2 cellular contexts compared by ENCODE assay signal in the genomic region with DNA sequence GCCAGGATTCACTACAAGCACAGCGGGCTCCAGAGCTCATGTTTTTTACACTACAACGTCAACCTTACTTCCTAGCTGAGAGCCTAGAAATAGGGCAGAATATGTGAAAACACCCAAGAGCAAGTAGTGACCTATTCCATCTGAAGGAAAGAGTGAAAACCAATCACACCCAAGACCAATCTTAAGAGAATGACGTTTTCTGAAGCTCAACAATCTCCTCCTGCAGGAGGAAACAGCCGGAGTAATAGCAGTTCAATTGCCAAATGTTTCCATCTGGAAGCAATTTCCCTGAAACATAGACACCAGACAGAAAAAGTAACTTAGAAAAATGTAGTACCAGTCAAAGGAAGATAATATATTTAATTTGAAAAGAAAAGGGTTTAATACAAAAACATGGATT.
TF ChIP-seq lines count a peak whose summit lies in the region.

No MANE protein-coding gene starts in this region.

TF ChIP-seq in SK-N-SH treated with all-trans-retinoic acid at 6 μM for 48 hours, 23 proteins besides CTCF, POLR2A, EP300 and RAD21 (continued from another document):
- TF ChIP-seq ARNTL (CRISPR knock-in tag; IDR thresholded peaks at IDR 0.05; ENCODE audit: borderline replicate concordance, low read depth) (no peak), SNAI2 (CRISPR knock-in tag; IDR thresholded peaks at IDR 0.05) (no peak), ESRRG (CRISPR knock-in tag; IDR thresholded peaks at IDR 0.05) (no peak), ZFP30 (CRISPR knock-in tag; IDR thresholded peaks at IDR 0.05) (no peak)
- TF ChIP-seq, protein P1, sequence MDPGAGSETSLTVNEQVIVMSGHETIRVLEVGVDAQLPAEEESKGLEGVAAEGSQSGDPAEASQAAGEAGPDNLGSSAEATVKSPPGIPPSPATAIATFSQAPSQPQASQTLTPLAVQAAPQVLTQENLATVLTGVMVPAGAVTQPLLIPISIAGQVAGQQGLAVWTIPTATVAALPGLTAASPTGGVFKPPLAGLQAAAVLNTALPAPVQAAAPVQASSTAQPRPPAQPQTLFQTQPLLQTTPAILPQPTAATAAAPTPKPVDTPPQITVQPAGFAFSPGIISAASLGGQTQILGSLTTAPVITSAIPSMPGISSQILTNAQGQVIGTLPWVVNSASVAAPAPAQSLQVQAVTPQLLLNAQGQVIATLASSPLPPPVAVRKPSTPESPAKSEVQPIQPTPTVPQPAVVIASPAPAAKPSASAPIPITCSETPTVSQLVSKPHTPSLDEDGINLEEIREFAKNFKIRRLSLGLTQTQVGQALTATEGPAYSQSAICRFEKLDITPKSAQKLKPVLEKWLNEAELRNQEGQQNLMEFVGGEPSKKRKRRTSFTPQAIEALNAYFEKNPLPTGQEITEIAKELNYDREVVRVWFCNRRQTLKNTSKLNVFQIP (CRISPR knock-in tag; IDR thresholded peaks at IDR 0.05; ENCODE audit: borderline replicate concordance, low read depth) = no peak

TF ChIP-seq in SK-N-SH, 30 proteins besides CTCF, POLR2A, EP300 and RAD21:
- TF ChIP-seq, protein P2, sequence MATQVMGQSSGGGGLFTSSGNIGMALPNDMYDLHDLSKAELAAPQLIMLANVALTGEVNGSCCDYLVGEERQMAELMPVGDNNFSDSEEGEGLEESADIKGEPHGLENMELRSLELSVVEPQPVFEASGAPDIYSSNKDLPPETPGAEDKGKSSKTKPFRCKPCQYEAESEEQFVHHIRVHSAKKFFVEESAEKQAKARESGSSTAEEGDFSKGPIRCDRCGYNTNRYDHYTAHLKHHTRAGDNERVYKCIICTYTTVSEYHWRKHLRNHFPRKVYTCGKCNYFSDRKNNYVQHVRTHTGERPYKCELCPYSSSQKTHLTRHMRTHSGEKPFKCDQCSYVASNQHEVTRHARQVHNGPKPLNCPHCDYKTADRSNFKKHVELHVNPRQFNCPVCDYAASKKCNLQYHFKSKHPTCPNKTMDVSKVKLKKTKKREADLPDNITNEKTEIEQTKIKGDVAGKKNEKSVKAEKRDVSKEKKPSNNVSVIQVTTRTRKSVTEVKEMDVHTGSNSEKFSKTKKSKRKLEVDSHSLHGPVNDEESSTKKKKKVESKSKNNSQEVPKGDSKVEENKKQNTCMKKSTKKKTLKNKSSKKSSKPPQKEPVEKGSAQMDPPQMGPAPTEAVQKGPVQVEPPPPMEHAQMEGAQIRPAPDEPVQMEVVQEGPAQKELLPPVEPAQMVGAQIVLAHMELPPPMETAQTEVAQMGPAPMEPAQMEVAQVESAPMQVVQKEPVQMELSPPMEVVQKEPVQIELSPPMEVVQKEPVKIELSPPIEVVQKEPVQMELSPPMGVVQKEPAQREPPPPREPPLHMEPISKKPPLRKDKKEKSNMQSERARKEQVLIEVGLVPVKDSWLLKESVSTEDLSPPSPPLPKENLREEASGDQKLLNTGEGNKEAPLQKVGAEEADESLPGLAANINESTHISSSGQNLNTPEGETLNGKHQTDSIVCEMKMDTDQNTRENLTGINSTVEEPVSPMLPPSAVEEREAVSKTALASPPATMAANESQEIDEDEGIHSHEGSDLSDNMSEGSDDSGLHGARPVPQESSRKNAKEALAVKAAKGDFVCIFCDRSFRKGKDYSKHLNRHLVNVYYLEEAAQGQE (IDR thresholded peaks at IDR 0.05; ENCODE audit: low read depth, low read length) = no peak
- TF ChIP-seq, protein P3, sequence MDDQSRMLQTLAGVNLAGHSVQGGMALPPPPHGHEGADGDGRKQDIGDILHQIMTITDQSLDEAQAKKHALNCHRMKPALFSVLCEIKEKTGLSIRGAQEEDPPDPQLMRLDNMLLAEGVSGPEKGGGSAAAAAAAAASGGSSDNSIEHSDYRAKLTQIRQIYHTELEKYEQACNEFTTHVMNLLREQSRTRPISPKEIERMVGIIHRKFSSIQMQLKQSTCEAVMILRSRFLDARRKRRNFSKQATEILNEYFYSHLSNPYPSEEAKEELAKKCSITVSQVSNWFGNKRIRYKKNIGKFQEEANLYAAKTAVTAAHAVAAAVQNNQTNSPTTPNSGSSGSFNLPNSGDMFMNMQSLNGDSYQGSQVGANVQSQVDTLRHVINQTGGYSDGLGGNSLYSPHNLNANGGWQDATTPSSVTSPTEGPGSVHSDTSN (IDR thresholded peaks at IDR 0.05) = no peak
- no peak for TF ChIP-seq NRF1 (IDR thresholded peaks at IDR 0.05; ENCODE audit: low read depth, low read length)
- no peak for TF ChIP-seq FOXJ3 (CRISPR knock-in tag; IDR thresholded peaks at IDR 0.05)
- no peak for TF ChIP-seq JUND (IDR thresholded peaks at IDR 0.05)
- no peak for TF ChIP-seq CHD2 (IDR thresholded peaks at IDR 0.05; ENCODE audit: low read length, partially characterized antibody)
- no peak for TF ChIP-seq MEF2A (IDR thresholded peaks at IDR 0.05; ENCODE audit: borderline replicate concordance, low read depth)
- TF ChIP-seq ELF1 (IDR thresholded peaks at IDR 0.05) = no peak
- TF ChIP-seq, protein P4, sequence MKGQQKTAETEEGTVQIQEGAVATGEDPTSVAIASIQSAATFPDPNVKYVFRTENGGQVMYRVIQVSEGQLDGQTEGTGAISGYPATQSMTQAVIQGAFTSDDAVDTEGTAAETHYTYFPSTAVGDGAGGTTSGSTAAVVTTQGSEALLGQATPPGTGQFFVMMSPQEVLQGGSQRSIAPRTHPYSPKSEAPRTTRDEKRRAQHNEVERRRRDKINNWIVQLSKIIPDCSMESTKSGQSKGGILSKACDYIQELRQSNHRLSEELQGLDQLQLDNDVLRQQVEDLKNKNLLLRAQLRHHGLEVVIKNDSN (IDR thresholded peaks at IDR 0.05; ENCODE audit: borderline replicate concordance, low read depth) = no peak
- TF ChIP-seq MXI1 (IDR thresholded peaks at IDR 0.05; ENCODE audit: low read depth, low read length) = no peak
- no peak for TF ChIP-seq TCF12 (IDR thresholded peaks at IDR 0.05)
- TF ChIP-seq, protein P5, sequence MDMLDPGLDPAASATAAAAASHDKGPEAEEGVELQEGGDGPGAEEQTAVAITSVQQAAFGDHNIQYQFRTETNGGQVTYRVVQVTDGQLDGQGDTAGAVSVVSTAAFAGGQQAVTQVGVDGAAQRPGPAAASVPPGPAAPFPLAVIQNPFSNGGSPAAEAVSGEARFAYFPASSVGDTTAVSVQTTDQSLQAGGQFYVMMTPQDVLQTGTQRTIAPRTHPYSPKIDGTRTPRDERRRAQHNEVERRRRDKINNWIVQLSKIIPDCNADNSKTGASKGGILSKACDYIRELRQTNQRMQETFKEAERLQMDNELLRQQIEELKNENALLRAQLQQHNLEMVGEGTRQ (IDR thresholded peaks at IDR 0.05; ENCODE audit: borderline replicate concordance, low read depth, low read length) = no peak
- TF ChIP-seq TEAD4 (IDR thresholded peaks at IDR 0.05; ENCODE audit: borderline replicate concordance, insufficient read depth) = no peak
- TF ChIP-seq, protein P6, sequence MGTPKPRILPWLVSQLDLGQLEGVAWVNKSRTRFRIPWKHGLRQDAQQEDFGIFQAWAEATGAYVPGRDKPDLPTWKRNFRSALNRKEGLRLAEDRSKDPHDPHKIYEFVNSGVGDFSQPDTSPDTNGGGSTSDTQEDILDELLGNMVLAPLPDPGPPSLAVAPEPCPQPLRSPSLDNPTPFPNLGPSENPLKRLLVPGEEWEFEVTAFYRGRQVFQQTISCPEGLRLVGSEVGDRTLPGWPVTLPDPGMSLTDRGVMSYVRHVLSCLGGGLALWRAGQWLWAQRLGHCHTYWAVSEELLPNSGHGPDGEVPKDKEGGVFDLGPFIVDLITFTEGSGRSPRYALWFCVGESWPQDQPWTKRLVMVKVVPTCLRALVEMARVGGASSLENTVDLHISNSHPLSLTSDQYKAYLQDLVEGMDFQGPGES (IDR thresholded peaks at IDR 0.05; ENCODE audit: low read depth, low read length) = no peak
- no peak for TF ChIP-seq GATA2 (CRISPR knock-in tag; IDR thresholded peaks at IDR 0.05)
